In the genomic region with DNA sequence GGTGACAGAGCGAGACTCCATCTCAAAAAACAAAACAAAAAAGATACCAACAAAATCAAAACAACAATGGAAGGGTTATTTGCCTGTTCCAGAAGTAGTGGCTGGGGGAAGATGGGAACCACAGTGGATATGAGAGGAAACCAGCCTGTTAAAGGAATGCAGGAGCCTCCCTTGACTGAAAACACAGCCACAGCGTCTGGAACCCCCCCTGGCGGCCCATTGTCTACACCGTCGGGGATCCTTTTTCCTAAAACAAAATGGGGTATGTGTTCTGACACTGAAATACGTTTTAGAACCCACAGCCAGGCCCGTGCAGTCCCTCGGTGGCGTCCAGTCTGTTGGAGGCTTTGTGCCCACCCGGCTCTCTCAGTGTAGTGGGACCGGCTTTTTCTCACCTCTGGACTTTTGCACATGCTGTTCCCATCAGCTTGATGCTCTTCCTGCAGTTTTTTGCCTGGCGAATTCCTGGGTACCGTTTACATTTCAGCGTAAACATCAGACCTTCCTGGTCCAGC, we compare ENCODE assay signal across 30 cellular contexts. TPM values are rescaled to one million over a fixed set of nuclear protein-coding genes. Genes with fewer than 3 reads are reported as not detected.
"Had no signal": no experiment of that assay in that cellular context is flagged by ENCODE, and none has a peak within 500 bp of the region (broad histone marks: within the 10 kb centered on the region; RNA-seq: fewer than 3 reads in every experiment).

No MANE protein-coding gene starts in this region.

- H3K9me3 Mint-ChIP-seq: activated naive CD4-positive, alpha-beta T cell treated with anti-CD3 and anti-CD28 coated beads, Interleukin-2, amount 50 U/mL, for 72 hours; activated T-cell treated with anti-CD3 and anti-CD28 coated beads, Interleukin-2, amount 50 U/mL, for 72 hours; naive B cell; nephron progenitor cell had no signal

- DNase-seq: activated CD4-positive, alpha-beta T cell treated with anti-CD3 and anti-CD28 coated beads for 4 hours; activated CD4-positive, alpha-beta T cell treated with anti-CD3 and anti-CD28 coated beads, Interleukin-2, amount 50 U/mL, for 4 hours; activated CD4-positive, CD25-positive, alpha-beta regulatory T cell; activated naive CD4-positive, alpha-beta T cell; activated T-cell treated with anti-CD3 and anti-CD28 coated beads for 4 hours; activated T-cell treated with anti-CD3 and anti-CD28 coated beads, Interleukin-2, amount 50 U/mL, for 72 hours; cerebellar nuclear complex; dorsolateral prefrontal cortex; effector memory CD4-positive, alpha-beta T cell; erythroblast; gastrocnemius medialis; hippocampal formation; left ventricle myocardium inferior; naive B cell; nephron progenitor cell; ovary; stimulated activated CD4-positive, alpha-beta T cell treated with anti-CD3 and anti-CD28 coated beads, Interleukin-15, amount 100 ng/mL, for 24 hours; stimulated activated CD4-positive, alpha-beta T cell treated with anti-CD3 and anti-CD28 coated beads, Interleukin-2, amount 100 ng/mL, for 24 hours; stimulated activated naive CD4-positive, alpha-beta T cell; T-helper 2 cell; tibial artery; upper lobe of right lung had no signal

- H3K27me3 ChIP-seq: dorsolateral prefrontal cortex, gastrocnemius medialis, neutrophil, ovary, suprapubic skin, tibial artery, upper lobe of right lung had no signal

- H3K4me3 Mint-ChIP-seq: activated T-cell treated with anti-CD3 and anti-CD28 coated beads, Interleukin-2, amount 50 U/mL, for 72 hours; naive B cell; nephron progenitor cell had no signal

- H3K27me3 Mint-ChIP-seq: naive B cell had no signal

- H3K4me1 ChIP-seq: gastrocnemius medialis, prostate gland, tibial artery, upper lobe of right lung had no signal

- H3K4me2 ChIP-seq: smooth muscle cell had no signal

- H3K4me3 ChIP-seq: coronary artery, dorsolateral prefrontal cortex, gastrocnemius medialis, left ventricle myocardium inferior, ovary, prostate gland, smooth muscle cell, suprapubic skin, tibial artery, upper lobe of right lung had no signal

- H3K36me3 ChIP-seq: ovary had no signal

- ATAC-seq: activated naive CD4-positive, alpha-beta T cell treated with anti-CD3 and anti-CD28 coated beads, Interleukin-2, amount 50 U/mL, for 72 hours; activated T-cell treated with anti-CD3 and anti-CD28 coated beads, Interleukin-2, amount 50 U/mL, for 72 hours; gastrocnemius medialis; upper lobe of right lung had no signal

- H3K4me1 Mint-ChIP-seq: nephron progenitor cell had no signal

- H3K27ac ChIP-seq: coronary artery, dorsolateral prefrontal cortex, gastrocnemius medialis, left ventricle myocardium inferior, neutrophil, ovary, prostate gland, suprapubic skin, tibial artery, upper lobe of right lung had no signal

- H3K27ac Mint-ChIP-seq: activated T-cell treated with anti-CD3 and anti-CD28 coated beads, Interleukin-2, amount 50 U/mL, for 72 hours; nephron progenitor cell had no signal

- H3K9me3 ChIP-seq: gastrocnemius medialis, left ventricle myocardium inferior, neutrophil, ovary, prostate gland, suprapubic skin, tibial artery, upper lobe of right lung had no signal

RNA-seq across cellular contexts. Expression of gene TMEM271, which starts 57.5 kb away (rescaled TPM):
- total RNA-seq: activated naive CD4-positive, alpha-beta T cell treated with anti-CD3 and anti-CD28 coated beads, Interleukin-2, amount 50 U/mL, for 72 hours; activated T-cell treated with anti-CD3 and anti-CD28 coated beads, Interleukin-2, amount 50 U/mL, for 72 hours; bronchial epithelial cell; gastrocnemius medialis; left ventricle myocardium inferior; lung microvascular endothelial cell; ovary; smooth muscle cell; upper lobe of right lung had no signal
- polyA plus RNA-seq: ovary, smooth muscle cell had no signal
